9 cellular contexts compared by ENCODE assay signal in genomic region chr9:95771556-95772280, GRCh38.
A peak's percentile ranks its signal among the peaks of the same experiment; 100 is the strongest.
DNase-seq lines count a peak whose midpoint lies in the region; TF ChIP-seq lines count a peak whose summit lies in the region.
"Had no signal": no experiment of that assay in that cellular context is flagged by ENCODE, and none has a peak within 500 bp of the region (broad histone marks: within the 10 kb centered on the region; RNA-seq: fewer than 3 reads in every experiment).

No MANE protein-coding gene starts in this region.

- H2AFZ ChIP-seq in mammary epithelial cell (ENCODE audit: low read depth, low read length), result peak overlapping the region; percentile 67
- H2AFZ ChIP-seq in fibroblast of lung (ENCODE audit: low read length), result no peak overlapping the region
- H2AFZ ChIP-seq in PC-9, result no peak overlapping the region

- no peaks in the 10 kb centered on the region for H3K9me3 Mint-ChIP-seq in MCF 10A (ENCODE audit: unreplicated experiment)

- DNase-seq in mammary epithelial cell, result no peak
- no peak for DNase-seq in MCF 10A (ENCODE audit: unreplicated experiment)
- peak; percentile 56 to 82 for DNase-seq in fibroblast of lung (ENCODE audit: low read depth in 2 of 2)
- peak; percentile 22 to 30 for DNase-seq in uterus
- no peak for DNase-seq in PC-9
- no peak for DNase-seq in NCI-H1092 treated with DMSO at 0.1 percent for 48 hours (lab: John Stamatoyannopoulos, UW)
- DNase-seq in DMS153 treated with DMSO at 0.1 percent for 48 hours (lab: John Stamatoyannopoulos, UW; ENCODE audit: unreplicated experiment), result no peak

- no peak for TF ChIP-seq POLR2A in uterus (IDR thresholded peaks at IDR 0.05)

- peaks cover 12% of the 10 kb centered on the region for H3K4me1 Mint-ChIP-seq in MCF 10A (ENCODE audit: insufficient read depth, unreplicated experiment)

- H3K36me3 Mint-ChIP-seq in MCF 10A (ENCODE audit: insufficient read depth, unreplicated experiment), result no peaks in the 10 kb centered on the region
- H3K36me3 Mint-ChIP-seq: activated naive CD8-positive, alpha-beta T cell had no signal

- no peaks in the 10 kb centered on the region for H3K27me3 Mint-ChIP-seq in MCF 10A (ENCODE audit: insufficient read depth, unreplicated experiment)

- intact Hi-C loops in mammary epithelial cell (cut with micrococcal nuclease), result no loop called here
- intact Hi-C loops in MCF 10A (cut with micrococcal nuclease), result no loop called here
- intact Hi-C loops in uterus (cut with DNase I; ENCODE audit: low total_unique reads), result no loop called here
- intact Hi-C loops in PC-9 (cut with micrococcal nuclease; ENCODE audit: unreplicated experiment), result no loop called here

- H3K27ac ChIP-seq in mammary epithelial cell (ENCODE audit: insufficient read depth, low read depth, low read length), result no peak overlapping the region
- H3K27ac ChIP-seq in fibroblast of lung (ENCODE audit: insufficient read depth, low read length), result no peak overlapping the region
- H3K27ac ChIP-seq in muscle layer of colon (ENCODE audit: low read depth, low read length), result peak overlapping the region; percentile 87
- H3K27ac ChIP-seq in uterus, result peak overlapping the region; percentile 56
- H3K27ac ChIP-seq in PC-9, result no peak overlapping the region

- H3K9me3 ChIP-seq in mammary epithelial cell (replicated peaks; ENCODE audit: insufficient read depth, low read length), result no peaks in the 10 kb centered on the region
- no peaks in the 10 kb centered on the region for H3K9me3 ChIP-seq in fibroblast of lung (ENCODE audit: control insufficient read depth, insufficient read depth, low read depth, low read length)
- no peaks in the 10 kb centered on the region for H3K9me3 ChIP-seq in muscle layer of colon (ENCODE audit: low read length)
- no peaks in the 10 kb centered on the region for H3K9me3 ChIP-seq in uterus
- no peaks in the 10 kb centered on the region for H3K9me3 ChIP-seq in PC-9 (ENCODE audit: insufficient read depth, low read depth)

- H3K9me2 ChIP-seq in PC-9 (ENCODE audit: insufficient read depth), result no peaks in the 10 kb centered on the region

- WGBS in mammary epithelial cell (ENCODE audit: low coverage, missing lambda C conversion rate), result 59% methylated on average over 18 of the region's 20 CpGs

- no peak overlapping the region for H3K9ac ChIP-seq in mammary epithelial cell (ENCODE audit: insufficient read depth, low read length)
- no peak overlapping the region for H3K9ac ChIP-seq in fibroblast of lung (ENCODE audit: insufficient read depth, low read length)
- no peak overlapping the region for H3K9ac ChIP-seq in muscle layer of colon (ENCODE audit: low read length)

- H3K27me3 ChIP-seq in mammary epithelial cell (ENCODE audit: insufficient read depth, low read length), result no peaks in the 10 kb centered on the region
- H3K27me3 ChIP-seq in fibroblast of lung (ENCODE audit: control insufficient read depth, insufficient read depth, low read length), result peaks cover 2% of the 10 kb centered on the region
- no peaks in the 10 kb centered on the region for H3K27me3 ChIP-seq in muscle layer of colon (ENCODE audit: control insufficient read depth in 1 of 2, insufficient read depth in 2 of 2, low read length in 2 of 2)
- H3K27me3 ChIP-seq in uterus, result no peaks in the 10 kb centered on the region
- H3K27me3 ChIP-seq in PC-9 (ENCODE audit: insufficient read depth, low read depth), result peaks cover 23% of the 10 kb centered on the region; the same call in 1 of the 2 replicates

- in situ Hi-C loops in mammary epithelial cell (cut with MboI; ENCODE audit: low sequenced_read_pairs in 2 of 2), result no loop called here

- H3K4me3 ChIP-seq in mammary epithelial cell (replicated peaks in 1 of 3; ENCODE audit: insufficient read depth in 1 of 3, low read depth in 2 of 3, low read length in 3 of 3), result no peak overlapping the region
- no peak overlapping the region for H3K4me3 ChIP-seq in fibroblast of lung (replicated peaks in 1 of 4; ENCODE audit: control extremely low read depth in 1 of 4, insufficient read depth in 1 of 4, low read depth in 3 of 4, low read length in 4 of 4)
- peak overlapping the region in 1 of 2 donors; percentile 28 for H3K4me3 ChIP-seq in muscle layer of colon (ENCODE audit: low read depth in 1 of 2, low read length in 2 of 2)
- H3K4me3 ChIP-seq in uterus, result peak overlapping the region in 1 of 2 donors; percentile 3
- no peak overlapping the region for H3K4me3 ChIP-seq in PC-9

- H4K20me1 ChIP-seq in mammary epithelial cell (ENCODE audit: insufficient read depth, low read length), result no peaks in the 10 kb centered on the region
- no peaks in the 10 kb centered on the region for H4K20me1 ChIP-seq in fibroblast of lung (ENCODE audit: control insufficient read depth, extremely low read depth, insufficient read depth, low read length)
- no peaks in the 10 kb centered on the region for H4K20me1 ChIP-seq in PC-9 (ENCODE audit: insufficient read depth)

- H3K4me1 ChIP-seq in mammary epithelial cell (ENCODE audit: insufficient read depth, low read length), result no peaks in the 10 kb centered on the region
- peaks cover 11% of the 10 kb centered on the region for H3K4me1 ChIP-seq in fibroblast of lung (ENCODE audit: control insufficient read depth, extremely low read depth, insufficient read depth, low read length)
- H3K4me1 ChIP-seq in muscle layer of colon (ENCODE audit: insufficient read depth, low read length), result peaks cover 23% of the 10 kb centered on the region
- peaks cover 0 to 6% of the 10 kb centered on the region in 2 donors for H3K4me1 ChIP-seq in uterus
- H3K4me1 ChIP-seq in PC-9 (replicated peaks; ENCODE audit: insufficient read depth), result no peaks in the 10 kb centered on the region

- CTCF ChIA-PET in mammary epithelial cell (lab: Charles Lee; ENCODE audit: low non-redundant PET), result no interaction called here
- CTCF ChIA-PET in MCF 10A (lab: Yijun Ruan, JAX), result no interaction called here
- CTCF ChIA-PET in PC-9 (lab: Charles Lee), result no interaction called here

- no TSS peak for BruUV-seq in mammary epithelial cell (replicated peaks; lab: Mats Ljungman, UMichigan)
- no TSS peak for BruUV-seq in MCF 10A (replicated peaks; lab: Mats Ljungman, UMichigan)
- no TSS peak for BruUV-seq in PC-9 (replicated peaks; lab: Mats Ljungman, UMichigan)

- TF ChIP-seq CTCF in mammary epithelial cell (conservative IDR thresholded peaks at IDR 0.05 in 1 of 2, IDR thresholded peaks at IDR 0.05 in 1 of 2; ENCODE audit: extremely low read depth in 1 of 2, insufficient read depth in 1 of 2, low read depth in 1 of 2, low read length in 2 of 2), result no peak
- no peak for TF ChIP-seq CTCF in MCF 10A (IDR thresholded peaks at IDR 0.05; ENCODE audit: unreplicated experiment)
- TF ChIP-seq CTCF in fibroblast of lung (conservative IDR thresholded peaks at IDR 0.05 in 1 of 2, IDR thresholded peaks at IDR 0.05 in 1 of 2; ENCODE audit: low read depth in 1 of 2, low read length in 2 of 2), result no peak
- TF ChIP-seq CTCF in uterus (IDR thresholded peaks at IDR 0.05), result no peak
- TF ChIP-seq CTCF in PC-9 (conservative IDR thresholded peaks at IDR 0.05), result no peak

- dilution Hi-C loops in mammary epithelial cell (cut with HindIII; ENCODE audit: low sequenced_read_pairs), result loop anchor here (5.0 kb wide), 1 partner anchor 39 kb away; no protein-coding TSS in a partner anchor

- H3K79me2 ChIP-seq in mammary epithelial cell (ENCODE audit: insufficient read depth, low read length), result no peaks in the 10 kb centered on the region
- H3K79me2 ChIP-seq in fibroblast of lung (ENCODE audit: control insufficient read depth, insufficient read depth, low read length), result no peaks in the 10 kb centered on the region
- H3K79me2 ChIP-seq in PC-9 (ENCODE audit: low read depth), result no peaks in the 10 kb centered on the region

- H3K4me2 ChIP-seq in mammary epithelial cell (ENCODE audit: insufficient read depth, low read depth, low read length) (no peak overlapping the region), fibroblast of lung (ENCODE audit: extremely low read depth, insufficient read depth, low read length) (peak overlapping the region; percentile 36), PC-9 (no peak overlapping the region)

- no peak overlapping the region for H3K4me3 Mint-ChIP-seq in MCF 10A (ENCODE audit: unreplicated experiment)

- POLR2A ChIA-PET in MCF 10A (lab: Yijun Ruan, JAX) (interaction anchor here (1.3 kb wide), 1 partner anchor 9 kb away, joined by 3 read pairs; no protein-coding TSS in a partner anchor), PC-9 (lab: Charles Lee; ENCODE audit: unreplicated experiment) (no interaction called here)

- no peaks in the 10 kb centered on the region for H3F3A ChIP-seq in PC-9 (ENCODE audit: insufficient read depth, low read depth)

- H3K36me3 ChIP-seq in mammary epithelial cell (ENCODE audit: insufficient read depth, low read length) (no peaks in the 10 kb centered on the region), fibroblast of lung (ENCODE audit: control insufficient read depth, insufficient read depth, low read length) (no peaks in the 10 kb centered on the region), muscle layer of colon (ENCODE audit: insufficient read depth, low read length) (no peaks in the 10 kb centered on the region), uterus (no peaks in the 10 kb centered on the region), PC-9 (ENCODE audit: low read depth) (no peaks in the 10 kb centered on the region)

- no peak overlapping the region for H3K27ac Mint-ChIP-seq in MCF 10A (ENCODE audit: low read depth, unreplicated experiment)

Comparison
In these comparisons a context has a peak if more than half of its experiments do, and no peak if none do; other contexts are left out.
1. DNase-seq: peak in fibroblast of lung (2 of 2) and uterus (2 of 2); none in mammary epithelial cell (single experiment), MCF 10A (single experiment), PC-9 (0 of 2), NCI-H1092 treated with DMSO at 0.1 percent for 48 hours (single experiment) and DMS153 treated with DMSO at 0.1 percent for 48 hours (single experiment).
2. H3K27ac ChIP-seq: peak in muscle layer of colon (single experiment) and uterus (2 of 2); none in mammary epithelial cell (single experiment), fibroblast of lung (single experiment) and PC-9 (single experiment).